In genomic region chr17:62888148-62888547, GRCh38 we compare ENCODE assay signal across 19 cellular contexts.
DNase-seq lines count a peak whose midpoint lies in the region; ATAC-seq, FAIRE-seq and TF ChIP-seq lines count a peak whose summit lies in the region.
"Had no signal": no experiment of that assay in that cellular context is flagged by ENCODE, and none has a peak within 500 bp of the region (broad histone marks: within the 10 kb centered on the region; RNA-seq: fewer than 3 reads in every experiment).

No MANE protein-coding gene starts in this region.

- H3K4me3 ChIP-seq in RWPE2 (ENCODE audit: severe bottlenecking) (no peak overlapping the region), keratinocyte (ENCODE audit: control insufficient read depth in 2 of 3, extremely low read depth in 1 of 3, insufficient read depth in 2 of 3, low read depth in 1 of 3, low read length in 3 of 3) (no peak overlapping the region)
- H3K4me3 ChIP-seq: GM12878, GM23248, Peyer's patch had no signal

- H3K4me1 ChIP-seq in RWPE2 (ENCODE audit: insufficient read depth, poor library complexity, severe bottlenecking) (peaks cover 31% of the 10 kb centered on the region), keratinocyte (ENCODE audit: control insufficient read depth, extremely low read depth, insufficient read depth, low read length) (peaks cover 25% of the 10 kb centered on the region)
- H3K4me1 ChIP-seq: Peyer's patch had no signal

- H3K9me3 ChIP-seq in RWPE2 (ENCODE audit: severe bottlenecking) (no peaks in the 10 kb centered on the region), keratinocyte (ENCODE audit: control insufficient read depth, low read depth, low read length) (no peaks in the 10 kb centered on the region)
- H3K9me3 ChIP-seq: Peyer's patch had no signal

- in situ Hi-C loops in Caki2 (cut with HindIII; ENCODE audit: low pct_unique_long_range_greater_than_20kb, low sequenced_read_pairs) = no loop called here

- no peak overlapping the region for H3K4me2 ChIP-seq in keratinocyte (ENCODE audit: control insufficient read depth, extremely low read depth, insufficient read depth, low read depth, low read length)

- H3K9ac ChIP-seq in keratinocyte (ENCODE audit: control insufficient read depth, extremely low read depth, insufficient read depth, low read length) = no peak overlapping the region
- H3K9ac ChIP-seq: GM23248 had no signal

- no peaks in the 10 kb centered on the region for H3K9me1 ChIP-seq in keratinocyte (ENCODE audit: control insufficient read depth, extremely low read depth, insufficient read depth, low read length)

- no peak overlapping the region for H2AFZ ChIP-seq in keratinocyte (ENCODE audit: control insufficient read depth, low read length)
- H2AFZ ChIP-seq: GM23248 had no signal

- H4K20me1 ChIP-seq in keratinocyte (ENCODE audit: control insufficient read depth, extremely low read depth, insufficient read depth, low read length) = no peaks in the 10 kb centered on the region

- no peaks in the 10 kb centered on the region for H3K9me3 Mint-ChIP-seq in HFFc6

- no peaks in the 10 kb centered on the region for H3K27me3 ChIP-seq in RWPE2 (ENCODE audit: insufficient read depth, poor library complexity, severe bottlenecking)
- H3K27me3 ChIP-seq in keratinocyte (ENCODE audit: control insufficient read depth, extremely low read depth, insufficient read depth, low read length) = no peaks in the 10 kb centered on the region
- H3K27me3 ChIP-seq: Peyer's patch had no signal

- FAIRE-seq in H54 (lab: Jason Lieb, UNC) (peak; percentile 43), keratinocyte (lab: Jason Lieb, UNC) (peak; percentile 44)
- FAIRE-seq: GM12878 had no signal

- no peak overlapping the region for H3K27ac Mint-ChIP-seq in HFFc6
- H3K27ac Mint-ChIP-seq: CD4-positive, alpha-beta memory T cell had no signal

- no peak for TF ChIP-seq CTCF in RWPE2 (IDR thresholded peaks at IDR 0.05; ENCODE audit: poor library complexity, severe bottlenecking)
- no peak for TF ChIP-seq CTCF in keratinocyte (optimal IDR thresholded peaks at IDR 0.05 in 1 of 3, IDR thresholded peaks at IDR 0.05 in 1 of 3, conservative IDR thresholded peaks at IDR 0.05 in 1 of 3; ENCODE audit: extremely low read depth in 1 of 3, insufficient read depth in 2 of 3, low read length in 3 of 3)
- no peak for TF ChIP-seq CTCF in HFFc6 (IDR thresholded peaks at IDR 0.05)

- H3K36me3 ChIP-seq in RWPE2 (ENCODE audit: low read depth) (no peaks in the 10 kb centered on the region), keratinocyte (ENCODE audit: control insufficient read depth in 2 of 2, extremely low read depth in 1 of 2, insufficient read depth in 2 of 2, low read length in 2 of 2) (no peaks in the 10 kb centered on the region)
- H3K36me3 ChIP-seq: Peyer's patch had no signal

- no peaks in the 10 kb centered on the region for H3K27me3 Mint-ChIP-seq in HFFc6 (ENCODE audit: insufficient read depth)

- H3K27ac ChIP-seq in RWPE2 (ENCODE audit: poor library complexity, severe bottlenecking) (peak overlapping the region; percentile 46), keratinocyte (ENCODE audit: control insufficient read depth, insufficient read depth, low read length) (no peak overlapping the region)
- H3K27ac ChIP-seq: GM23248, Peyer's patch had no signal

- peaks cover 41% of the 10 kb centered on the region for H3K4me1 Mint-ChIP-seq in HFFc6 (ENCODE audit: low read depth)

- H3K79me2 ChIP-seq in keratinocyte (ENCODE audit: control insufficient read depth, insufficient read depth, low read length) = no peaks in the 10 kb centered on the region

- TF ChIP-seq POLR2A in H54 (IDR thresholded peaks at IDR 0.05; ENCODE audit: low read depth, low read length) = no peak

- dilution Hi-C loops in keratinocyte (cut with MboI; ENCODE audit: extremely low pct_ligation_motif_present, low sequenced_read_pairs) = no loop called here

- peak; percentile 60 for DNase-seq in Caki2 (ENCODE audit: low read depth)
- DNase-seq in H54 (ENCODE audit: insufficient read length, low spot score) = no peak
- no peak for DNase-seq in RWPE2 (ENCODE audit: low spot score)
- DNase-seq in keratinocyte (ENCODE audit: low read depth, low spot score) = no peak
- no peak for DNase-seq in NCI-H1930 (lab: John Stamatoyannopoulos, UW)
- no peak for DNase-seq in stimulated activated naive CD8-positive, alpha-beta T cell treated with anti-CD3 and anti-CD28 coated beads, Interleukin-15, Interleukin-2, amounts not matched to agents 100 U/mL and 50 U/mL, for 24 hours
- no peak for DNase-seq in HFFc6
- DNase-seq: CD4-positive, alpha-beta memory T cell; DMS79 treated with DMSO at 0.1 percent for 48 hours; GDM1; GM23248; KG1; NCI-H1436; NCI-H2081; NCI-H510A; NCI-H774; Peyer's patch; SHP77 had no signal

- no peak overlapping the region for H3K4me3 Mint-ChIP-seq in HFFc6
- H3K4me3 Mint-ChIP-seq: CD4-positive, alpha-beta memory T cell had no signal

- no peaks in the 10 kb centered on the region for H3K36me3 Mint-ChIP-seq in HFFc6 (ENCODE audit: low read depth)
- H3K36me3 Mint-ChIP-seq: CD4-positive, alpha-beta memory T cell had no signal

- ATAC-seq in RWPE2 (ENCODE audit: low read depth) = peak; percentile 53
- no peak for ATAC-seq in stimulated activated naive CD8-positive, alpha-beta T cell treated with anti-CD3 and anti-CD28 coated beads, Interleukin-15, Interleukin-2, amounts not matched to agents 100 U/mL and 50 U/mL, for 24 hours
- ATAC-seq: GM12878 had no signal
